ENCODE assay signal across 8 cellular contexts in genomic region chr19:19034204-19034624, GRCh38. TPM values are rescaled to one million over a fixed set of nuclear protein-coding genes. Genes with fewer than 3 reads are reported as not detected.
DNase-seq lines count a peak whose midpoint lies in the region; ATAC-seq and TF ChIP-seq lines count a peak whose summit lies in the region.

No MANE protein-coding gene starts in this region.

- 3 to 9% (median 5%) methylated on average over 10 of the region's 10 CpGs for WGBS in adrenal gland, 4 donors

- ATAC-seq in GM21825 (IDR thresholded peaks at IDR 0.05; ENCODE audit: unreplicated experiment) (peak; percentile 39), gastrocnemius medialis (peak in 1 of 2 donors; percentile 22), HG03469 (IDR thresholded peaks at IDR 0.05; ENCODE audit: unreplicated experiment) (no peak)

- in situ Hi-C loops in gastrocnemius medialis (cut with MboI; ENCODE audit: low sequenced_read_pairs in 4 of 4), result no loop called here

- intact Hi-C loops in adrenal gland (cut with DNase I) (no loop called here), gastrocnemius medialis (cut with DNase I; ENCODE audit: low total_unique reads) (loop anchor here (10.0 kb wide), 1 partner anchor 139 kb away; the partner anchor contains the start of gene CERS1)

- peak overlapping the region in 3 of 5 donors; percentile 91 to 97 (median 97) for H3K27ac ChIP-seq in adrenal gland
- H3K27ac ChIP-seq in gastrocnemius medialis, result peak overlapping the region; percentile 89 to 100 (median 94)

- TF ChIP-seq CTCF in adrenal gland (IDR thresholded peaks at IDR 0.05), result no peak
- no peak for TF ChIP-seq CTCF in gastrocnemius medialis (IDR thresholded peaks at IDR 0.05 in 4 of 5, conservative IDR thresholded peaks at IDR 0.05 in 1 of 5)

- H3K4me3 ChIP-seq in adrenal gland, result peak overlapping the region; percentile 27 to 99 (median 74)
- H3K4me3 ChIP-seq in gastrocnemius medialis, result peak overlapping the region; percentile 69 to 96 (median 73)

- H3K36me3 ChIP-seq in adrenal gland (replicated peaks in 1 of 2), result peaks cover 0 to 14% of the 10 kb centered on the region in 2 donors
- peaks cover 0 to 15% of the 10 kb centered on the region in 2 donors for H3K36me3 ChIP-seq in gastrocnemius medialis

- H3K27me3 ChIP-seq in adrenal gland (no peaks in the 10 kb centered on the region), gastrocnemius medialis (no peaks in the 10 kb centered on the region)

- peak; percentile 68 for DNase-seq in CMK (ENCODE audit: low read depth)
- peak; percentile 51 to 77 (median 66) for DNase-seq in NCI-H1417 (lab: John Stamatoyannopoulos, UW)
- peak; percentile 52 for DNase-seq in T follicular helper cell (ENCODE audit: low read depth)
- peak in 6 of 7 donors; percentile 58 to 71 (median 66) for DNase-seq in adrenal gland
- DNase-seq in iPS DF 19.7 (ENCODE audit: low read depth, low spot score), result peak; percentile 60
- peak in 1 of 2 donors; percentile 50 for DNase-seq in gastrocnemius medialis

- no peak for TF ChIP-seq POLR2A in adrenal gland (IDR thresholded peaks at IDR 0.05)
- no peak for TF ChIP-seq POLR2A in gastrocnemius medialis (IDR thresholded peaks at IDR 0.05)

- H3K4me1 ChIP-seq in adrenal gland (replicated peaks in 1 of 2), result peaks cover 14 to 22% of the 10 kb centered on the region in 2 donors
- peaks cover 22 to 40% of the 10 kb centered on the region in 2 donors for H3K4me1 ChIP-seq in gastrocnemius medialis

- no peaks in the 10 kb centered on the region for H3K9me3 ChIP-seq in adrenal gland (replicated peaks in 1 of 3)
- H3K9me3 ChIP-seq in gastrocnemius medialis, result no peaks in the 10 kb centered on the region

RNA-seq across cellular contexts. Expression of gene ARMC6, which starts 0.8 kb away (rescaled TPM):
- total RNA-seq in adrenal gland, result 10 to 100 TPM; 16.7 to 31.5 (median 27.2) TPM
- 10 to 100 TPM; 26.5 to 39.3 (median 38.5) TPM for polyA plus RNA-seq in adrenal gland
- total RNA-seq in gastrocnemius medialis, result 10 to 100 TPM; 18.2 to 35.7 (median 25.2) TPM

RNA-seq across cellular contexts. Expression of gene SUGP2, which starts 0.9 kb away (rescaled TPM):
- 10 to 100 TPM; 22.0 to 87.6 (median 49.6) TPM for total RNA-seq in adrenal gland
- 100 to 1,000 TPM in 2 of 3 donors, 10 to 100 TPM in 1; 39.6 to 291 (median 176) TPM for polyA plus RNA-seq in adrenal gland
- 10 to 100 TPM; 24.6 to 38.2 (median 32.8) TPM for total RNA-seq in gastrocnemius medialis

RNA-seq across cellular contexts. Expression of gene SLC25A42, which starts 29.6 kb away (rescaled TPM):
- total RNA-seq in adrenal gland (10 to 100 TPM in 7 of 8 donors, 1 to 10 TPM in 1; 9.7 to 14.3 (median 13.3) TPM), gastrocnemius medialis (10 to 100 TPM; 12.3 to 85.3 (median 37.1) TPM)
- polyA plus RNA-seq in adrenal gland, result 10 to 100 TPM in 1 of 3 donors, 1 to 10 TPM in 2; 6.2 to 11.9 (median 10.0) TPM
